ENCODE assay signal across 18 cellular contexts in the genomic region with DNA sequence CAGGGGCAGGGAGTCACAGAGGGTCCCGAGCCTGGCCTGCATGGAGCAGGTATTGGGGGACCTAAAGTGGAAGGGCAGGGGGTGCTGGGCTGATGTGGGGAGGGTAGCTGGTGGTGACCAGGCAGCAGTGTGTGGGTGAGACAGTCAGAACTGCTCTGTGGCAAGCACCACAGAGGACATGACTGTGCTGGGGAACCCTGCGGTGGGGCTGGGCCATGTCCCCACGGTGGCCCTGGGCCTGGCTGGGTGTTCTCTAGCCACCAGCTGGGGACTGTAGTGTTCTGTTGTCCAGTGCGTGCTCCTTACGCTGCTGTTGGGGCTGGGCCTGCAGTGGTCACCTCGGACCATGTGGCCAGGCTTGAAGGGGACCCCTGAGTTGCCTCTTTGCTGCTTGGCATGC. TPM values are rescaled to one million over a fixed set of nuclear protein-coding genes. Genes with fewer than 3 reads are reported as not detected.
A peak's percentile ranks its signal among the peaks of the same experiment; 100 is the strongest.
DNase-seq lines count a peak whose midpoint lies in the region; TF ChIP-seq lines count a peak whose summit lies in the region.
"Had no signal": no experiment of that assay in that cellular context is flagged by ENCODE, and none has a peak within 500 bp of the region (broad histone marks: within the 10 kb centered on the region; RNA-seq: fewer than 3 reads in every experiment).

No MANE protein-coding gene starts in this region.

- H3K36me3 ChIP-seq in Loucy (ENCODE audit: insufficient read depth, low read length), result peaks cover under 1% of the 10 kb centered on the region; the same call in 1 of the 2 replicates
- peaks cover 11 to 29% of the 10 kb centered on the region in 2 experiments for H3K36me3 ChIP-seq in mesenchymal stem cell (ENCODE audit: control insufficient read depth in 1 of 2, insufficient read depth in 2 of 2, low read depth in 1 of 2, low read length in 2 of 2)

- H3K79me1 ChIP-seq in mesenchymal stem cell (replicated peaks; ENCODE audit: low read length, poor library complexity, severe bottlenecking), result peaks cover 15% of the 10 kb centered on the region

- H2AFZ ChIP-seq in Loucy (ENCODE audit: low read length) (no peak overlapping the region), mesenchymal stem cell (ENCODE audit: low read depth, low read length) (no peak overlapping the region)

- no peak overlapping the region for H2BK120ac ChIP-seq in mesenchymal stem cell (ENCODE audit: low read depth, low read length)

- no peak overlapping the region for H4K91ac ChIP-seq in mesenchymal stem cell (ENCODE audit: low read length)

- no peak overlapping the region for H3K27ac ChIP-seq in coronary artery
- no peak overlapping the region for H3K27ac ChIP-seq in mesenchymal stem cell (ENCODE audit: low read length, poor library complexity, severe bottlenecking)
- H3K27ac ChIP-seq: BLaER1 had no signal

- TF ChIP-seq CTCF in Loucy (conservative IDR thresholded peaks at IDR 0.05; ENCODE audit: low read length) (no peak), coronary artery (IDR thresholded peaks at IDR 0.05) (no peak)

- peaks cover 72% of the 10 kb centered on the region for H4K20me1 ChIP-seq in Loucy (ENCODE audit: insufficient read depth, low read length, poor library complexity, severe bottlenecking)

- H2BK12ac ChIP-seq in mesenchymal stem cell (ENCODE audit: low read length in 2 of 2), result peak overlapping the region in 1 of 2 experiments; percentile 31

- 98% methylated on average over 6 of the region's 6 CpGs for WGBS in mesenchymal stem cell

- H3K4ac ChIP-seq in mesenchymal stem cell (ENCODE audit: low read depth in 1 of 2, low read length in 2 of 2), result peak overlapping the region in 1 of 2 experiments; percentile 13

- peaks cover 92% of the 10 kb centered on the region for H3K79me2 ChIP-seq in Loucy (ENCODE audit: insufficient read depth, low read length)

- peak overlapping the region; percentile 100 for H3K4me2 ChIP-seq in Loucy (ENCODE audit: low read depth, low read length, poor library complexity, severe bottlenecking)
- H3K4me2 ChIP-seq in mesenchymal stem cell (ENCODE audit: low read length, poor library complexity, severe bottlenecking), result no peak overlapping the region
- H3K4me2 ChIP-seq: BLaER1 had no signal

- H4K8ac ChIP-seq in mesenchymal stem cell (ENCODE audit: low read length), result peak overlapping the region; percentile 27

- no peak overlapping the region for H2AK5ac ChIP-seq in mesenchymal stem cell (ENCODE audit: low read length, severe bottlenecking)

- DNase-seq in coronary artery (ENCODE audit: low spot score) (peak; percentile 63), mesenchymal stem cell (no peak), Kasumi-1 (lab: John Stamatoyannopoulos, UW) (no peak), glomerular visceral epithelial cell (ENCODE audit: extremely low spot score) (no peak), EL (no peak)
- DNase-seq in stimulated activated naive CD4-positive, alpha-beta T cell (lab: John Stamatoyannopoulos, UW), result no peak
- DNase-seq: CD8-positive, alpha-beta T cell; GF-D8; GOT3; Karpas-422; MG63; NCI-H1417; NCI-H1694 treated with DMSO at 0.1 percent for 48 hours; NCI-H446 treated with DMSO at 0.1 percent for 48 hours; NCI-H526 treated with DMSO at 0.1 percent for 48 hours; SHP77 had no signal

- H3K18ac ChIP-seq in mesenchymal stem cell (ENCODE audit: low read depth in 1 of 2, low read length in 2 of 2), result no peak overlapping the region

- no peaks in the 10 kb centered on the region for H3K9me3 ChIP-seq in Loucy (ENCODE audit: insufficient read depth, low read depth, low read length)
- H3K9me3 ChIP-seq in mesenchymal stem cell (ENCODE audit: control insufficient read depth, low read length), result no peaks in the 10 kb centered on the region
- H3K9me3 ChIP-seq: MG63 had no signal

- H3F3A ChIP-seq in Loucy (ENCODE audit: low read depth), result no peaks in the 10 kb centered on the region

- no peak overlapping the region for H3K23ac ChIP-seq in mesenchymal stem cell (ENCODE audit: low read length in 2 of 2)

- peak overlapping the region; percentile 78 for H3K9ac ChIP-seq in Loucy (ENCODE audit: low read depth, low read length, poor library complexity, severe bottlenecking)
- no peak overlapping the region for H3K9ac ChIP-seq in mesenchymal stem cell (ENCODE audit: low read length)
- H3K9ac ChIP-seq: BLaER1 had no signal

- H3K27me3 ChIP-seq in Loucy (ENCODE audit: insufficient read depth, low read length, poor library complexity, severe bottlenecking), result no peaks in the 10 kb centered on the region
- H3K27me3 ChIP-seq in mesenchymal stem cell (ENCODE audit: control insufficient read depth in 1 of 2, insufficient read depth in 1 of 2, low read length in 2 of 2), result no peaks in the 10 kb centered on the region
- H3K27me3 ChIP-seq: BLaER1, MG63 had no signal

- H2BK5ac ChIP-seq in mesenchymal stem cell (ENCODE audit: low read depth, low read length, poor library complexity, severe bottlenecking), result no peak overlapping the region

- no peaks in the 10 kb centered on the region for H3K9me2 ChIP-seq in Loucy (replicated peaks; ENCODE audit: low read depth, low read length)

- H3K14ac ChIP-seq in mesenchymal stem cell (ENCODE audit: low read length in 2 of 2), result no peak overlapping the region

- no peak overlapping the region for H2BK15ac ChIP-seq in mesenchymal stem cell (ENCODE audit: low read depth, poor library complexity, severe bottlenecking)

- H3K4me3 ChIP-seq in Loucy (ENCODE audit: low read length, poor library complexity, severe bottlenecking) (peak overlapping the region; percentile 35), coronary artery (no peak overlapping the region), mesenchymal stem cell (ENCODE audit: insufficient read depth in 1 of 2, low read depth in 1 of 2, low read length in 2 of 2) (no peak overlapping the region)
- H3K4me3 ChIP-seq: BLaER1, MG63 had no signal

- H3K4me1 ChIP-seq in Loucy (ENCODE audit: insufficient read depth, low read length, poor library complexity, severe bottlenecking) (peaks cover 24% of the 10 kb centered on the region), mesenchymal stem cell (ENCODE audit: control insufficient read depth, insufficient read depth, low read depth, low read length) (peaks cover 41% of the 10 kb centered on the region)

RNA-seq across cellular contexts. Expression of a gene that starts 3.6 kb away (rescaled TPM):
- 7.1 TPM for polyA plus RNA-seq in mesenchymal stem cell (2013, experiment 1 of 2)
- polyA plus RNA-seq in mesenchymal stem cell (2013, experiment 2 of 2), result 6.1 TPM

RNA-seq across cellular contexts. Expression of a gene that starts 3.9 kb away (rescaled TPM):
- polyA plus RNA-seq in mesenchymal stem cell (2013, experiment 1 of 2), result 378 TPM
- polyA plus RNA-seq in mesenchymal stem cell (2013, experiment 2 of 2), result 392 TPM

RNA-seq across cellular contexts. Expression of a gene that starts 24.9 kb away (rescaled TPM):
- polyA plus RNA-seq in mesenchymal stem cell (2013, experiment 1 of 2), result 32.2 TPM
- 31.4 TPM for polyA plus RNA-seq in mesenchymal stem cell (2013, experiment 2 of 2)

RNA-seq across cellular contexts. Expression of a gene that starts 35.7 kb away (rescaled TPM):
- polyA plus RNA-seq in mesenchymal stem cell (2013, experiment 1 of 2), result 27.8 TPM
- 26.3 TPM for polyA plus RNA-seq in mesenchymal stem cell (2013, experiment 2 of 2)
